In the genomic region with DNA sequence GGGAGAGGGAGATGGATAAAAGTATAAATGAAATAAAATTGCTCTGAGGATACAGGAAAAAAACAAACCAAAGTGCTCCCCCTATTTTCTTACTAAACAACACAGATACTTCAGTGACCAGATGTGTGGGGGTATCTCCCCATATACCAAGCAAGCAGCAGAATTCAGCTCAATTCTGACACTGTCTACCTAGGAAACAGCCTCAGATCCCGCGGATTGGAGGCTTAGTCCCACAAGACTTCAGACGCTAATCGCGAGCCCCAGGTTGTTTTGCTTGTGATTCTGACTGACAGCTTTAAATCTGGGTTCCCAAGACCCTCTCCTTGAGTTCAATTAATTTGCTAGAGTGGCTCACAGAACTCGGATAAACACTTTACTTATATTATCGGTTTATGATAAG, we compare ENCODE assay signal across 1 cellular context.
TF ChIP-seq lines count a peak whose summit lies in the region.

No MANE protein-coding gene starts in this region.

TF ChIP-seq in HEK293T, 16 proteins besides CTCF, POLR2A, EP300 and RAD21 (continued from another document):
- TF ChIP-seq LEF1 (IDR thresholded peaks at IDR 0.05; ENCODE audit: borderline replicate concordance) (no peak), NFRKB (IDR thresholded peaks at IDR 0.05) (no peak), ZNF384 (IDR thresholded peaks at IDR 0.05) (no peak), ARNT (IDR thresholded peaks at IDR 0.05) (no peak), SUZ12 (IDR thresholded peaks at IDR 0.05) (no peak), TARDBP (IDR thresholded peaks at IDR 0.05) (no peak)
